ENCODE assay signal across 27 cellular contexts in genomic region chr15:77733579-77734300, GRCh38.
"Had no signal": no experiment of that assay in that cellular context is flagged by ENCODE, and none has a peak within 500 bp of the region (broad histone marks: within the 10 kb centered on the region; RNA-seq: fewer than 3 reads in every experiment).

No MANE protein-coding gene starts in this region.

- H3K4me1 ChIP-seq: left ventricle myocardium inferior, pancreas, prostate gland, stomach, testis, thyroid gland, transverse colon, upper lobe of left lung, vagina had no signal

- H3K36me3 Mint-ChIP-seq: mesothelial cell of epicardium; naive B cell; natural killer cell; stimulated activated naive B cell treated with anti-CD40 and anti-IgM and Interleukin-4, amounts not matched to agents 10 μg/mL and 1 μg/mL and 100 μg/mL, for 72 hours had no signal

- FAIRE-seq: pancreas had no signal

- H3K9me3 ChIP-seq: left ventricle myocardium inferior, pancreas, prostate gland, stomach, testis, thyroid gland, transverse colon, upper lobe of left lung, vagina had no signal

- H3K4me1 Mint-ChIP-seq: mesothelial cell of epicardium; naive B cell; natural killer cell; stimulated activated naive B cell treated with anti-CD40 and anti-IgM and Interleukin-4, amounts not matched to agents 10 μg/mL and 1 μg/mL and 100 μg/mL, for 72 hours had no signal

- H3K27me3 ChIP-seq: pancreas, testis, thyroid gland, transverse colon, upper lobe of left lung, vagina had no signal

- H3K4me3 Mint-ChIP-seq: mesothelial cell of epicardium; naive B cell; natural killer cell; nephron progenitor cell; stimulated activated naive B cell treated with anti-CD40 and anti-IgM and Interleukin-4, amounts not matched to agents 10 μg/mL and 1 μg/mL and 100 μg/mL, for 72 hours had no signal

- ATAC-seq: natural killer cell; pancreas; right cardiac atrium; sciatic nerve; stimulated activated naive B cell treated with anti-CD40 and anti-IgM and Interleukin-4, amounts not matched to agents 10 μg/mL and 1 μg/mL and 100 μg/mL, for 72 hours; stimulated activated naive CD8-positive, alpha-beta T cell treated with anti-CD3 and anti-CD28 coated beads, Interleukin-15, Interleukin-2, amounts not matched to agents 100 U/mL and 50 U/mL, for 24 hours had no signal

- H3K27ac Mint-ChIP-seq: mesothelial cell of epicardium; naive B cell; natural killer cell; nephron progenitor cell; stimulated activated naive B cell treated with anti-CD40 and anti-IgM and Interleukin-4, amounts not matched to agents 10 μg/mL and 1 μg/mL and 100 μg/mL, for 72 hours had no signal

- H3K36me3 ChIP-seq: left ventricle myocardium inferior, pancreas, prostate gland, stomach, thyroid gland, transverse colon, upper lobe of left lung, vagina had no signal

- H3K9me3 Mint-ChIP-seq: mesothelial cell of epicardium; naive B cell; natural killer cell; nephron progenitor cell; stimulated activated naive B cell treated with anti-CD40 and anti-IgM and Interleukin-4, amounts not matched to agents 10 μg/mL and 1 μg/mL and 100 μg/mL, for 72 hours had no signal

- H3K4me3 ChIP-seq: left ventricle myocardium inferior, lung, pancreas, prostate gland, skin epidermis, stomach, testis, thyroid gland, transverse colon, upper lobe of left lung, vagina had no signal

- H3K27ac ChIP-seq: left ventricle myocardium inferior, pancreas, prostate gland, skin epidermis, stomach, testis, thyroid gland, transverse colon, upper lobe of left lung, vagina had no signal

- DNase-seq: islet precursor cell; left ventricle myocardium inferior; mesendoderm; naive B cell; natural killer cell; nephron progenitor cell; nucleus accumbens; pancreas; retina; right cardiac atrium; stimulated activated CD4-positive, alpha-beta T cell treated with anti-CD3 and anti-CD28 coated beads, Interleukin-12 subunit alpha, Interleukin-12 subunit beta, amount 100 ng/mL, for 4 hours; stimulated activated CD4-positive, alpha-beta T cell treated with anti-CD3 and anti-CD28 coated beads, Interleukin-15, amount 100 ng/mL, for 24 hours; stimulated activated CD4-positive, alpha-beta T cell treated with anti-CD3 and anti-CD28 coated beads, Interleukin-2, amount 100 ng/mL, for 24 hours; stimulated activated CD4-positive, alpha-beta T cell treated with anti-CD3 and anti-CD28 coated beads, Interleukin-4, amount 100 ng/mL, for 1 hour; stimulated activated naive B cell treated with anti-CD40 and anti-IgM and Interleukin-4, amounts not matched to agents 10 μg/mL and 1 μg/mL and 100 μg/mL, for 72 hours; stimulated activated naive CD8-positive, alpha-beta T cell treated with anti-CD3 and anti-CD28 coated beads, Interleukin-15, Interleukin-2, amounts not matched to agents 100 U/mL and 50 U/mL, for 24 hours; stomach; testis; thyroid gland; transverse colon; upper lobe of left lung had no signal
